Comparison of ENCODE assay signal across 8 cellular contexts in the genomic region with DNA sequence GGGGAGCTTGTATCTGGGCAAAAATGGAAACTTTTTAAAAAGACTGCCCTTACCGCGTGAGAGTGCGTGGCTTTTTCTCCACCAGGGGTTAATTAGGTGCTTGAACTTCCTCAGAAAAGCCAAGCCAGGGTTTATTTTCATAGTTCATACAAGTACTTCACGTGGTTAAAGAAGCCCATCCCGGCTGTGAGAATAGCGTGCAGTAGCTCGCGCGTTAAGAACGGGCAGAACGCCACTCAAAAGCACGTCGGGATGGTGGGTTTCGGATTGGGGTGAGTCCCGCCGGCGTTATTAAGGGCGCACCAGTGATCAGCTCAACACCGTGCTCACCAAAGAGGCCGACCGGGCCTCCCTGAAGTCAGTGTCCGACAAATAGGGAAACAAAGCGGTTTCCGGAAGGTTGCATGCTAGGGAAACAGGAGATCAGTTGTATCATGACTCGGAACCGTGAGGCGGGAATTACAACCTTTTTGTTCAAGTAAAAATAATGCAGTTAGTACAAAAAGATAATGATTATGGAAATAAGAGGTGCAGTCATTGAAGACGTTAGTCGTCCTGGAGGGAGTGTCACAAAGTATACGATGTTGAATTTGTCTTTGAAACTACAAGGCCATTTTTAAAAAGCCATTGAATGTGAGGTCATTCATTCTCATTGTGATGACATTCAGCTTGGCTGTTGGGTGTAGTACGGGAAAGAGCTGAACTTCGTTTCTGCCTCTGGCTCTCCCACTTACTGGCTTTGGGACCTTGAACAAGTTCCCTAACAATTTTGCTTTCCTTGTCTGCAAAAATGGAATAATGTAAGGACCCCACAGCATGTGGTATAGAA. TPM values are rescaled to one million over a fixed set of nuclear protein-coding genes. Genes with fewer than 3 reads are reported as not detected.
A peak's percentile ranks its signal among the peaks of the same experiment; 100 is the strongest.
DNase-seq lines count a peak whose midpoint lies in the region; ATAC-seq and TF ChIP-seq lines count a peak whose summit lies in the region.

No MANE protein-coding gene starts in this region.

- peak overlapping the region; percentile 98 for H3K4me3 Mint-ChIP-seq in Calu3 (ENCODE audit: low read depth, unreplicated experiment)

- peak overlapping the region; percentile 97 for H3K27ac Mint-ChIP-seq in Calu3 (ENCODE audit: unreplicated experiment)

- H3K4me3 ChIP-seq in Panc1 (ENCODE audit: low read depth in 2 of 2, low read length in 2 of 2), result peak overlapping the region; percentile 77 to 98
- peak overlapping the region; percentile 48 for H3K4me3 ChIP-seq in iPS-18c (ENCODE audit: insufficient read depth, low read depth, low read length)

- H3K4me1 ChIP-seq in Panc1 (ENCODE audit: control insufficient read depth, insufficient read depth, low read length), result peaks cover 14% of the 10 kb centered on the region

- peak overlapping the region; percentile 97 for H3K27ac ChIP-seq in Panc1 (ENCODE audit: low read length)

- no peaks in the 10 kb centered on the region for H3K9me3 Mint-ChIP-seq in Calu3 (ENCODE audit: low read depth, unreplicated experiment)

- peaks cover 26% of the 10 kb centered on the region for H3K36me3 Mint-ChIP-seq in Calu3 (ENCODE audit: insufficient read depth, unreplicated experiment)

- H3K27me3 Mint-ChIP-seq in Calu3 (ENCODE audit: unreplicated experiment), result no peaks in the 10 kb centered on the region

- intact Hi-C loops in Calu3 (cut with micrococcal nuclease; ENCODE audit: unreplicated experiment) (no loop called here), Panc1 (cut with micrococcal nuclease; ENCODE audit: unreplicated experiment) (no loop called here)

- POLR2A ChIA-PET in Panc1 (lab: Charles Lee), result interaction anchor here (0.5 to 0.6 kb wide), 2 partner anchors 333 to 987 kb away, joined by 3 read pairs; no protein-coding TSS in a partner anchor

- H3K27me3 ChIP-seq in Panc1 (ENCODE audit: control insufficient read depth, insufficient read depth, low read length), result no peaks in the 10 kb centered on the region

- ATAC-seq in GM19452 (IDR thresholded peaks at IDR 0.05; ENCODE audit: unreplicated experiment) (peak; percentile 32), HG03460 (IDR thresholded peaks at IDR 0.05; ENCODE audit: unreplicated experiment) (peak; percentile 13), Panc1 (peak; percentile 26)

- peaks cover 4% of the 10 kb centered on the region; the same call in 1 of the 2 replicates for H3K36me3 ChIP-seq in Panc1 (ENCODE audit: control insufficient read depth, insufficient read depth, low read length)

- in situ Hi-C loops in Panc1 (cut with HindIII; ENCODE audit: low pct_unique_long_range_greater_than_20kb, low sequenced_read_pairs), result no loop called here

- DNase-seq in Calu3, result peak; percentile 43
- DNase-seq in Panc1 (ENCODE audit: low read depth, low spot score), result no peak
- peak; percentile 51 for DNase-seq in astrocyte of the hippocampus (ENCODE audit: low read depth, low spot score)
- peak; percentile 4 to 15 for DNase-seq in stimulated activated CD4-positive, alpha-beta T cell treated with anti-CD3 and anti-CD28 coated beads, Interleukin-15, amount 100 ng/mL, for 1 hour (ENCODE audit: low read depth in 1 of 2, low spot score in 1 of 2)
- no peak for DNase-seq in NCI-H2107 (lab: John Stamatoyannopoulos, UW)

- BruUV-seq in Calu3 (replicated peaks; lab: Mats Ljungman, UMichigan) (TSS peak; percentile 72), Panc1 (replicated peaks; lab: Mats Ljungman, UMichigan) (no TSS peak)

- TF ChIP-seq CTCF in Calu3 (IDR thresholded peaks at IDR 0.05; ENCODE audit: unreplicated experiment) (no peak), Panc1 (IDR thresholded peaks at IDR 0.05) (no peak)

- peaks cover 10% of the 10 kb centered on the region for H3K4me1 Mint-ChIP-seq in Calu3 (ENCODE audit: low read depth, unreplicated experiment)

- H3K9me3 ChIP-seq in Panc1 (ENCODE audit: control insufficient read depth, insufficient read depth, low read depth, low read length), result no peaks in the 10 kb centered on the region
- H3K9me3 ChIP-seq in iPS-18c (ENCODE audit: control insufficient read depth, insufficient read depth, low read length), result no peaks in the 10 kb centered on the region

- CTCF ChIA-PET in Calu3 (lab: Charles Lee) (interaction anchor here (0.5 to 2.0 kb wide), 4 partner anchors 41 to 228 kb away, joined by 3 to 6 read pairs (median 6); no protein-coding TSS in a partner anchor), Panc1 (lab: Charles Lee) (interaction anchor here (0.6 to 0.9 kb wide), 3 partner anchors 171 to 1676 kb away, joined by 3 to 6 read pairs (median 4); no protein-coding TSS in a partner anchor)

RNA-seq across cellular contexts. Expression of a gene that starts 0.9 kb away (rescaled TPM):
- total RNA-seq in Calu3 (2022) (11.1 and 11.9 TPM in 2 replicates), Panc1 (2021; ENCODE audit: unreplicated experiment) (20.5 TPM)
- polyA plus RNA-seq in Panc1 (2012; ENCODE audit: insufficient read length), result 13.7 TPM

RNA-seq across cellular contexts. Expression of a gene that starts 41.6 kb away (rescaled TPM):
- total RNA-seq in Calu3 (2022), result 24.1 and 26.3 TPM in 2 replicates
- 29.7 TPM for total RNA-seq in Panc1 (2021; ENCODE audit: unreplicated experiment)
- 6.6 TPM for polyA plus RNA-seq in Panc1 (2012; ENCODE audit: insufficient read length)

Comparison
In these comparisons a context has a peak if more than half of its experiments do, and no peak if none do; other contexts are left out.
1. DNase-seq: peak in Calu3 (single experiment), astrocyte of the hippocampus (single experiment) and stimulated activated CD4-positive, alpha-beta T cell treated with anti-CD3 and anti-CD28 coated beads, Interleukin-15, amount 100 ng/mL, for 1 hour (2 of 2); none in Panc1 (single experiment) and NCI-H2107 (single experiment).
2. Peak in every context shown above with its lines, with median percentiles within 50 percentile points of each other: ATAC-seq.